In genomic region chr7:95002726-95003125, GRCh38 we compare ENCODE assay signal across 20 cellular contexts.
DNase-seq lines count a peak whose midpoint lies in the region; FAIRE-seq and TF ChIP-seq lines count a peak whose summit lies in the region.
"Had no signal": no experiment of that assay in that cellular context is flagged by ENCODE, and none has a peak within 500 bp of the region (broad histone marks: within the 10 kb centered on the region; RNA-seq: fewer than 3 reads in every experiment).

No MANE protein-coding gene starts in this region.

- no peaks in the 10 kb centered on the region for H3K79me2 ChIP-seq in endothelial cell of umbilical vein (ENCODE audit: control insufficient read depth, insufficient read depth, low read length)

- no peaks in the 10 kb centered on the region for H3K27me3 ChIP-seq in endothelial cell of umbilical vein (ENCODE audit: control insufficient read depth in 2 of 2, insufficient read depth in 2 of 2, low read length in 2 of 2)
- H3K27me3 ChIP-seq: SJSA1 had no signal

- no peak overlapping the region for H3K27ac ChIP-seq in endothelial cell of umbilical vein (ENCODE audit: insufficient read depth, low read depth, low read length)
- H3K27ac ChIP-seq: SJSA1 had no signal

- peak; percentile 48 for FAIRE-seq in endothelial cell of umbilical vein (lab: Jason Lieb, UNC)
- FAIRE-seq: G401.6 had no signal

- H3K27me3 Mint-ChIP-seq in nephron progenitor cell (ENCODE audit: low read depth, poor library complexity) = peaks cover 2% of the 10 kb centered on the region
- H3K27me3 Mint-ChIP-seq: CD8-positive, alpha-beta memory T cell had no signal

- H3K9me1 ChIP-seq in endothelial cell of umbilical vein (replicated peaks; ENCODE audit: control insufficient read depth, extremely low read depth, insufficient read depth, low read length) = no peaks in the 10 kb centered on the region

- no TSS peak for BruUV-seq in endothelial cell of umbilical vein (replicated peaks; lab: Mats Ljungman, UMichigan)

- dilution Hi-C loops in endothelial cell of umbilical vein (cut with MboI; ENCODE audit: extremely low pct_ligation_motif_present, low sequenced_read_pairs) = no loop called here

- no peak for TF ChIP-seq CTCF in endothelial cell of umbilical vein (IDR thresholded peaks at IDR 0.05; ENCODE audit: extremely low read depth in 1 of 2, insufficient read depth in 1 of 2, low read depth in 1 of 2, low read length in 2 of 2)
- no peak for TF ChIP-seq CTCF in nephron progenitor cell (IDR thresholded peaks at IDR 0.05)

- H3K4me2 ChIP-seq in endothelial cell of umbilical vein (ENCODE audit: insufficient read depth, low read length) = no peak overlapping the region

- no peaks in the 10 kb centered on the region for H3K36me3 Mint-ChIP-seq in nephron progenitor cell (ENCODE audit: low read depth)
- H3K36me3 Mint-ChIP-seq: CD8-positive, alpha-beta memory T cell had no signal

- H3K4me3 ChIP-seq in endothelial cell of umbilical vein (replicated peaks in 1 of 3; ENCODE audit: insufficient read depth in 1 of 3, low read depth in 1 of 3, low read length in 3 of 3) = no peak overlapping the region
- H3K4me3 ChIP-seq: SJSA1 had no signal

- H3K4me3 Mint-ChIP-seq in nephron progenitor cell = no peak overlapping the region
- H3K4me3 Mint-ChIP-seq: CD8-positive, alpha-beta memory T cell had no signal

- POLR2A ChIA-PET in endothelial cell of umbilical vein (lab: Charles Lee) = no interaction called here

- no peak overlapping the region for H3K9ac ChIP-seq in endothelial cell of umbilical vein (replicated peaks; ENCODE audit: extremely low read depth, insufficient read depth, low read length)

- no peaks in the 10 kb centered on the region for H3K36me3 ChIP-seq in endothelial cell of umbilical vein (ENCODE audit: control insufficient read depth in 2 of 2, extremely low read depth in 1 of 2, insufficient read depth in 2 of 2, low read length in 2 of 2)
- H3K36me3 ChIP-seq: SJSA1 had no signal

- in situ Hi-C loops in Caki2 (cut with HindIII; ENCODE audit: low pct_unique_long_range_greater_than_20kb, low sequenced_read_pairs) = no loop called here

- H4K20me1 ChIP-seq in endothelial cell of umbilical vein (replicated peaks; ENCODE audit: control insufficient read depth, extremely low read depth, insufficient read depth, low read length) = no peaks in the 10 kb centered on the region

- intact Hi-C loops in endothelial cell of umbilical vein (cut with micrococcal nuclease) = no loop called here

- H3K4me1 Mint-ChIP-seq in nephron progenitor cell = peaks cover 56% of the 10 kb centered on the region
- H3K4me1 Mint-ChIP-seq: CD8-positive, alpha-beta memory T cell had no signal

- no peaks in the 10 kb centered on the region for H3K9me3 ChIP-seq in endothelial cell of umbilical vein (replicated peaks; ENCODE audit: control insufficient read depth, insufficient read depth, low read length)
- H3K9me3 ChIP-seq: SJSA1 had no signal

- peaks cover 11% of the 10 kb centered on the region for H3K4me1 ChIP-seq in endothelial cell of umbilical vein (ENCODE audit: control insufficient read depth, extremely low read depth, insufficient read depth, low read length)
- H3K4me1 ChIP-seq: SJSA1 had no signal

- H3K9me3 Mint-ChIP-seq in nephron progenitor cell = no peaks in the 10 kb centered on the region

- peak; percentile 31 for DNase-seq in Caki2 (ENCODE audit: low read depth)
- peak; percentile 42 for DNase-seq in HT-29 (ENCODE audit: low spot score)
- DNase-seq in endothelial cell of umbilical vein (ENCODE audit: low read depth, low spot score) = no peak
- DNase-seq in nephron progenitor cell = no peak
- no peak for DNase-seq in UCSD-AML1 (lab: John Stamatoyannopoulos, UW; ENCODE audit: unreplicated experiment)
- no peak for DNase-seq in cerebellar nuclear complex (lab: John Stamatoyannopoulos, UW)
- no peak for DNase-seq in SKM-1 (lab: John Stamatoyannopoulos, UW; ENCODE audit: unreplicated experiment)
- DNase-seq: C1 segment of cervical spinal cord; CD8-positive, alpha-beta memory T cell; DND-41; H7; Kasumi-1; MM.1S; NCI-H1105; NCI-H2081; NCI-H2227 treated with DMSO at 0.1 percent for 48 hours; NCI-H510A treated with DMSO at 0.1 percent for 48 hours; NCI-H82 had no signal

- no peak for TF ChIP-seq POLR2A in endothelial cell of umbilical vein (IDR thresholded peaks at IDR 0.05; ENCODE audit: low read depth, low read length)

- H2AFZ ChIP-seq in endothelial cell of umbilical vein (ENCODE audit: low read depth, low read length) = no peak overlapping the region

- H3K27ac Mint-ChIP-seq in nephron progenitor cell = peak overlapping the region; percentile 42
- H3K27ac Mint-ChIP-seq: CD8-positive, alpha-beta memory T cell had no signal

- CTCF ChIA-PET in endothelial cell of umbilical vein (lab: Charles Lee) = interaction anchor here (0.7 to 1.9 kb wide), 2 partner anchors 9 to 13 kb away, joined by 3 to 5 read pairs; no protein-coding TSS in a partner anchor

TF ChIP-seq in endothelial cell of umbilical vein, 7 proteins besides CTCF, POLR2A, EP300 and RAD21:
- TF ChIP-seq MYC (IDR thresholded peaks at IDR 0.05; ENCODE audit: low read depth, low read length) (no peak), POLR2AphosphoS5 (IDR thresholded peaks at IDR 0.05; ENCODE audit: insufficient read depth, low read depth, low read length) (no peak), JUN (IDR thresholded peaks at IDR 0.05; ENCODE audit: borderline replicate concordance, insufficient read depth, insufficient read length, low read depth) (no peak), FOS (IDR thresholded peaks at IDR 0.05; ENCODE audit: borderline replicate concordance, insufficient read depth, low read length) (no peak), EZH2 (IDR thresholded peaks at IDR 0.05; ENCODE audit: borderline replicate concordance, low read depth, low read length, severe bottlenecking) (no peak), GATA2 (IDR thresholded peaks at IDR 0.05; ENCODE audit: insufficient read depth, insufficient read length, low read depth, low read length) (no peak), MAX (IDR thresholded peaks at IDR 0.05; ENCODE audit: insufficient read depth, insufficient read length) (no peak)
TF ChIP-seq in endothelial cell of umbilical vein: peak in this region for 0.

Comparison
In these comparisons a context has a peak if more than half of its experiments do, and no peak if none do; other contexts are left out.
1. DNase-seq: peak in Caki2 (single experiment) and HT-29 (single experiment); none in endothelial cell of umbilical vein (single experiment), nephron progenitor cell (single experiment), UCSD-AML1 (single experiment), cerebellar nuclear complex (0 of 2) and SKM-1 (single experiment).